Comparison of ENCODE assay signal across 24 cellular contexts in genomic region chr7:31796375-31796774, GRCh38.
"Had no signal": no experiment of that assay in that cellular context is flagged by ENCODE, and none has a peak within 500 bp of the region (broad histone marks: within the 10 kb centered on the region; RNA-seq: fewer than 3 reads in every experiment).

No MANE protein-coding gene starts in this region.

- H3K9me3 ChIP-seq: sigmoid colon, stomach, suprapubic skin, transverse colon had no signal

- DNase-seq: activated CD4-positive, alpha-beta T cell treated with anti-CD3 and anti-CD28 coated beads for 36 hours; activated CD4-positive, alpha-beta T cell treated with anti-CD3 and anti-CD28 coated beads, Interleukin-2, amount 50 U/mL, for 4 hours; activated CD8-positive, alpha-beta memory T cell treated with anti-CD3 and anti-CD28 coated beads for 24 hours; activated CD8-positive, alpha-beta memory T cell treated with anti-CD3 and anti-CD28 coated beads, Interleukin-2, amount 50 U/mL, for 4 hours; activated naive CD4-positive, alpha-beta T cell treated with Interleukin-2 at 50 U/mL for 16 hours; activated naive CD8-positive, alpha-beta T cell treated with anti-CD3 and anti-CD28 coated beads, Interleukin-2, amount 10 ng/mL, durations not matched to agents 7 days and 5 days; activated T-cell treated with anti-CD3 and anti-CD28 coated beads, Interleukin-2, amount 50 U/mL, for 4 hours; amniotic stem cell; foreskin fibroblast; kidney glomerular epithelial cell; left ventricle myocardium superior; midbrain; natural killer cell; retina; sigmoid colon; stimulated activated CD4-positive, alpha-beta T cell treated with anti-CD3 and anti-CD28 coated beads, Interleukin-15, amount 100 ng/mL, for 24 hours; stomach; T-helper 9 cell; transverse colon had no signal

- H3K4me1 ChIP-seq: sigmoid colon, stomach, suprapubic skin, transverse colon had no signal

- ATAC-seq: activated CD4-positive, alpha-beta T cell treated with anti-CD3 and anti-CD28 coated beads for 36 hours; activated T-cell treated with anti-CD3 and anti-CD28 coated beads, Interleukin-2, amount 50 U/mL, for 4 hours; left ventricle myocardium superior; natural killer cell; stimulated activated memory B cell treated with anti-CD40 and anti-IgM and Interleukin-4, amounts not matched to agents 10 μg/mL and 1 μg/mL and 100 μg/mL, for 72 hours; WTC11 had no signal

- H3K27me3 ChIP-seq: hepatocyte, sigmoid colon, stomach, suprapubic skin, transverse colon had no signal

- H3K36me3 ChIP-seq: sigmoid colon, stomach, suprapubic skin, transverse colon had no signal

- H3K4me3 ChIP-seq: hepatocyte, sigmoid colon, smooth muscle cell, stomach, suprapubic skin, transverse colon had no signal

- H3K27ac ChIP-seq: hepatocyte, sigmoid colon, stomach, suprapubic skin, transverse colon had no signal
